In the genomic region with DNA sequence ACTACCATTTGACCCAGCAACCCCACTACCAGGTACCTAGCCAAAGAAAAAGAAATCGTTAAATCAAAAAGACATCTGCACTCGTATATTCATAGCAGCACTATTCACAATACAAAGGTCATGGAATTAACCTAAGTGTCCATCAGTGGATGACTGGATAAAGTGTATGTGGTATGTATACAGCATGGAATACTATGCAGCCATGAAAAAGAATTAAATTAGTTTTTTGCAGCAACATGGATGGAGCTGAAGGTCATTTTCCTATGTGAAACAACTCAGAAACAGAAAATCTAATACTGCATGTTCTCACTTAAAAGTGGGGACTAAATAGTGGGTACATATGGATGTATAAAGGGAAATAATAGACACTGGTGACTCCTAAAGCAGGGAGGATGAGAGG, we compare ENCODE assay signal across 33 cellular contexts.
DNase-seq lines count a peak whose midpoint lies in the region; ATAC-seq, FAIRE-seq and TF ChIP-seq lines count a peak whose summit lies in the region.
"Had no signal": no experiment of that assay in that cellular context is flagged by ENCODE, and none has a peak within 500 bp of the region (broad histone marks: within the 10 kb centered on the region; RNA-seq: fewer than 3 reads in every experiment).

No MANE protein-coding gene starts in this region.

- TF ChIP-seq RAD21 in K562 (CRISPR knock-in tag; conservative IDR thresholded peaks at IDR 0.05 in 1 of 2, IDR thresholded peaks at IDR 0.05 in 1 of 2), result no peak
- no peak for TF ChIP-seq RAD21 in H1 (IDR thresholded peaks at IDR 0.05 in 1 of 2, conservative IDR thresholded peaks at IDR 0.05 in 1 of 2; ENCODE audit: low read depth in 2 of 2, low read length in 2 of 2)

- H3K4ac ChIP-seq in H1 (replicated peaks; ENCODE audit: insufficient read length, low read depth, low read length), result no peak overlapping the region

- H2BK12ac ChIP-seq in H1 (ENCODE audit: low read depth, low read length), result no peak overlapping the region

- in situ Hi-C loops in K562 (cut with MboI), result no loop called here

- no peak for FAIRE-seq in K562 (lab: Jason Lieb, UNC)
- no peak for FAIRE-seq in H1 (lab: Jason Lieb, UNC)
- FAIRE-seq in frontal cortex (lab: Jason Lieb, UNC), result no peak
- FAIRE-seq: A204.1, A549, D721Med had no signal

- CTCF ChIA-PET in HEK293 (lab: Yijun Ruan, JAX) (no interaction called here), K562 (lab: Yijun Ruan, JAX; ENCODE audit: low intra/inter-chr PET ratio) (no interaction called here), H1 (lab: Charles Lee; ENCODE audit: partially characterized antibody) (no interaction called here)

- TF ChIP-seq POLR2A in K562 (conservative IDR thresholded peaks at IDR 0.05) (no peak), H1 (IDR thresholded peaks at IDR 0.05; ENCODE audit: control extremely low read depth in 1 of 2, low read depth in 2 of 2, low read length in 2 of 2) (no peak)

- WGBS in K562 (ENCODE audit: insufficient coverage, low coverage, missing lambda C conversion rate), result 3% methylated on average over 2 of the region's 2 CpGs
- 88% methylated on average over 2 of the region's 2 CpGs; no CpG with 5 or more reads in 1 of the 2 experiments for WGBS in H1 (ENCODE audit: extremely low coverage in 1 of 2, insufficient coverage in 1 of 2, insufficient read length in 1 of 2, insufficient replicate concordance in 2 of 2, low coverage in 1 of 2, low lambda C conversion rate in 2 of 2, missing lambda C conversion rate in 1 of 2), 2 experiments

- no peaks in the 10 kb centered on the region for H3K36me3 ChIP-seq in HEK293 (ENCODE audit: control insufficient read depth in 2 of 2, insufficient read depth in 1 of 2, low read length in 2 of 2)
- no peaks in the 10 kb centered on the region for H3K36me3 ChIP-seq in K562 (ENCODE audit: control insufficient read depth, insufficient read depth, low read length)
- no peaks in the 10 kb centered on the region for H3K36me3 ChIP-seq in H1 (ENCODE audit: control insufficient read depth in 2 of 4, insufficient read depth in 4 of 4, low read length in 3 of 4)
- H3K36me3 ChIP-seq: BE2C; BLaER1; BLaER1 treated with 17β-estradiol and CSF1 and Interleukin-3, amounts not matched to agents 10 nM and 100 nM had no signal

- TF ChIP-seq CTCF in HEK293 (tag by site-specific recombination; IDR thresholded peaks at IDR 0.05), result no peak
- no peak for TF ChIP-seq CTCF in K562 (IDR thresholded peaks at IDR 0.05 in 2 of 3, conservative IDR thresholded peaks at IDR 0.05 in 1 of 3; ENCODE audit: insufficient read depth in 2 of 3, low read depth in 1 of 3, low read length in 3 of 3)
- TF ChIP-seq CTCF in H1 (IDR thresholded peaks at IDR 0.05; ENCODE audit: control extremely low read depth in 1 of 3, insufficient read depth in 1 of 3, low read depth in 1 of 3, low read length in 3 of 3), result no peak

- H3K23me2 ChIP-seq in H1 (ENCODE audit: low read depth, low read length), result no peaks in the 10 kb centered on the region

- DNase-seq in K562 (ENCODE audit: extremely low read depth in 1 of 4, low spot score in 3 of 4) (no peak), H1 (ENCODE audit: low read depth in 1 of 2, low spot score in 2 of 2) (no peak), frontal cortex (ENCODE audit: low spot score in 2 of 2) (no peak)
- DNase-seq: 8988T; ACHN; AML-193; BE2C; C1 segment of cervical spinal cord; Caco-2; Calu3; CD4-positive, alpha-beta memory T cell; CD4-positive, alpha-beta T cell; CD4-positive, CD25-positive, alpha-beta regulatory T cell; CD8-positive, alpha-beta memory T cell; CD8-positive, alpha-beta T cell; COR-L47; DMS 273 treated with DMSO at 0.1 percent for 48 hours; DMS153; DMS53; DMS79; DMS79 treated with DMSO at 0.1 percent for 48 hours; DND-41; EL had no signal

- H3K27me3 ChIP-seq in K562 (ENCODE audit: control insufficient read depth in 2 of 2, insufficient read depth in 2 of 2, low read length in 2 of 2) (no peaks in the 10 kb centered on the region), H1 (replicated peaks in 1 of 4; ENCODE audit: control insufficient read depth in 3 of 4, extremely low read depth in 1 of 4, insufficient read depth in 3 of 4, low read length in 3 of 4) (no peaks in the 10 kb centered on the region)
- H3K27me3 ChIP-seq: BE2C; BLaER1; BLaER1 treated with 17β-estradiol and CSF1 and Interleukin-3, amounts not matched to agents 10 nM and 100 nM had no signal

- POLR2A ChIA-PET in HEK293 (lab: Yijun Ruan, JAX), result no interaction called here
- POLR2A ChIA-PET in K562 (lab: Yijun Ruan, JAX), result no interaction called here
- POLR2A ChIA-PET in H1 (lab: Charles Lee; ENCODE audit: partially characterized antibody), result interaction anchor here (0.7 kb wide), 1 partner anchor 122 kb away, joined by 3 read pairs; no protein-coding TSS in a partner anchor

- intact Hi-C loops in K562 (cut with micrococcal nuclease), result no loop called here

- BruUV-seq in K562 (replicated peaks; lab: Mats Ljungman, UMichigan), result no TSS peak

- no peaks in the 10 kb centered on the region for H3K9me1 ChIP-seq in K562 (ENCODE audit: control insufficient read depth, insufficient read depth, low read length)

- ATAC-seq in K562 (no peak), HG02970 (IDR thresholded peaks at IDR 0.05; ENCODE audit: low FRiP score, unreplicated experiment) (no peak), HG03045 (IDR thresholded peaks at IDR 0.05; ENCODE audit: unreplicated experiment) (no peak)
- ATAC-seq: A549; CD8-positive, alpha-beta T cell had no signal

- no peak overlapping the region for H4K91ac ChIP-seq in H1 (replicated peaks; ENCODE audit: insufficient read length, low read length)

- no peak overlapping the region for H4K5ac ChIP-seq in H1 (ENCODE audit: insufficient read length, low read depth, low read length)

- H3K4me2 ChIP-seq in K562 (ENCODE audit: insufficient read depth, low read length) (no peak overlapping the region), H1 (ENCODE audit: insufficient read depth in 1 of 2, low read depth in 2 of 2, low read length in 2 of 2) (no peak overlapping the region)
- H3K4me2 ChIP-seq: A549; BLaER1; BLaER1 treated with 17β-estradiol and CSF1 and Interleukin-3, amounts not matched to agents 10 nM and 100 nM had no signal

- no peak overlapping the region for H3K27ac ChIP-seq in HEK293 (ENCODE audit: extremely low read depth, low read depth, low read length)
- H3K27ac ChIP-seq in K562 (ENCODE audit: extremely low read depth, low read depth, low read length), result no peak overlapping the region
- no peak overlapping the region for H3K27ac ChIP-seq in H1 (ENCODE audit: low read depth, low read length)
- H3K27ac ChIP-seq: 22Rv1; A549; BLaER1; BLaER1 treated with 17β-estradiol and CSF1 and Interleukin-3, amounts not matched to agents 10 nM and 100 nM; C4-2B had no signal

- no peak overlapping the region for H2BK20ac ChIP-seq in H1 (ENCODE audit: low read length)

- no peak overlapping the region for H2BK15ac ChIP-seq in H1 (ENCODE audit: low read length)

- no peak overlapping the region for H3K23ac ChIP-seq in H1 (ENCODE audit: insufficient read length)

- H3K79me1 ChIP-seq in H1 (ENCODE audit: low read depth, low read length), result no peaks in the 10 kb centered on the region

- no peak overlapping the region for H3K14ac ChIP-seq in H1 (ENCODE audit: insufficient read length)

- no peak overlapping the region for H3K9ac ChIP-seq in K562 (ENCODE audit: insufficient read depth in 1 of 2, low read depth in 2 of 2, low read length in 2 of 2)
- H3K9ac ChIP-seq in H1 (replicated peaks in 1 of 4; ENCODE audit: extremely low read depth in 1 of 4, low read depth in 3 of 4, low read length in 3 of 4), result no peak overlapping the region
- H3K9ac ChIP-seq: BLaER1; BLaER1 treated with 17β-estradiol and CSF1 and Interleukin-3, amounts not matched to agents 10 nM and 100 nM had no signal

- TF ChIP-seq EP300 in K562 (IDR thresholded peaks at IDR 0.05; ENCODE audit: low read length), result no peak
- no peak for TF ChIP-seq EP300 in H1 (IDR thresholded peaks at IDR 0.05; ENCODE audit: borderline replicate concordance in 1 of 2, low read depth in 2 of 2, low read length in 2 of 2)

- no peak overlapping the region for H3K18ac ChIP-seq in H1 (ENCODE audit: extremely low read depth, low read length)

- H2BK5ac ChIP-seq in H1 (ENCODE audit: low read depth, low read length), result no peak overlapping the region

- H2AK5ac ChIP-seq in H1 (ENCODE audit: low read depth, low read length), result no peak overlapping the region

- no peak overlapping the region for H4K8ac ChIP-seq in H1 (ENCODE audit: extremely low read depth, insufficient read depth, low read length)

- no peak overlapping the region for H2AFZ ChIP-seq in K562 (ENCODE audit: low read depth, low read length)
- H2AFZ ChIP-seq in H1 (ENCODE audit: low read length), result no peak overlapping the region

- H3K4me3 ChIP-seq in HEK293 (ENCODE audit: low read depth, low read length) (no peak overlapping the region), K562 (no peak overlapping the region), H1 (ENCODE audit: extremely low read depth in 1 of 4, insufficient read depth in 2 of 4, low read depth in 3 of 4, low read length in 4 of 4) (no peak overlapping the region)
- H3K4me3 ChIP-seq: A549; BLaER1; BLaER1 treated with 17β-estradiol and CSF1 and Interleukin-3, amounts not matched to agents 10 nM and 100 nM had no signal

- H4K20me1 ChIP-seq in K562 (replicated peaks; ENCODE audit: control insufficient read depth, insufficient read depth, low read length) (no peaks in the 10 kb centered on the region), H1 (replicated peaks in 1 of 2; ENCODE audit: control insufficient read depth in 1 of 2, insufficient read depth in 2 of 2, low read length in 2 of 2) (no peaks in the 10 kb centered on the region)
- H4K20me1 ChIP-seq: BLaER1; BLaER1 treated with 17β-estradiol and CSF1 and Interleukin-3, amounts not matched to agents 10 nM and 100 nM had no signal

- H3K56ac ChIP-seq in H1 (replicated peaks; ENCODE audit: insufficient read length, low read depth, low read length), result no peak overlapping the region

- H3K9me3 ChIP-seq in HEK293 (ENCODE audit: control insufficient read depth, insufficient read depth, low read depth, low read length) (no peaks in the 10 kb centered on the region), K562 (replicated peaks; ENCODE audit: control insufficient read depth, insufficient read depth, low read depth, low read length) (no peaks in the 10 kb centered on the region), H1 (ENCODE audit: insufficient read depth in 2 of 2, low read depth in 1 of 2, low read length in 1 of 2) (no peaks in the 10 kb centered on the region)
- H3K9me3 ChIP-seq: A549, BLaER1, Caco-2 had no signal

- H3K79me2 ChIP-seq in K562 (ENCODE audit: control insufficient read depth, insufficient read depth, low read length) (no peaks in the 10 kb centered on the region), H1 (ENCODE audit: control insufficient read depth in 1 of 2, insufficient read depth in 2 of 2, low read length in 2 of 2) (no peaks in the 10 kb centered on the region)

- no peak overlapping the region for H2BK120ac ChIP-seq in H1 (replicated peaks; ENCODE audit: low read depth, low read length)

- H3K4me1 ChIP-seq in HEK293 (ENCODE audit: control insufficient read depth, insufficient read depth, low read length) (no peaks in the 10 kb centered on the region), K562 (replicated peaks in 1 of 2; ENCODE audit: control insufficient read depth in 2 of 2, insufficient read depth in 2 of 2, low read length in 2 of 2) (no peaks in the 10 kb centered on the region), H1 (replicated peaks in 1 of 4; ENCODE audit: control insufficient read depth in 3 of 4, insufficient read depth in 4 of 4, low read length in 3 of 4) (no peaks in the 10 kb centered on the region)
- H3K4me1 ChIP-seq: A549; BE2C; BLaER1; BLaER1 treated with 17β-estradiol and CSF1 and Interleukin-3, amounts not matched to agents 10 nM and 100 nM; Caco-2 had no signal

Comparison
In these comparisons a context has a peak if more than half of its experiments do, and no peak if none do; other contexts are left out.
1. Of the 44 proteins assayed by ChIP-seq in both K562 and HEK293: peak only in K562: none; only in HEK293: none; in both: ZNF146; in neither: 43.